In the genomic region with DNA sequence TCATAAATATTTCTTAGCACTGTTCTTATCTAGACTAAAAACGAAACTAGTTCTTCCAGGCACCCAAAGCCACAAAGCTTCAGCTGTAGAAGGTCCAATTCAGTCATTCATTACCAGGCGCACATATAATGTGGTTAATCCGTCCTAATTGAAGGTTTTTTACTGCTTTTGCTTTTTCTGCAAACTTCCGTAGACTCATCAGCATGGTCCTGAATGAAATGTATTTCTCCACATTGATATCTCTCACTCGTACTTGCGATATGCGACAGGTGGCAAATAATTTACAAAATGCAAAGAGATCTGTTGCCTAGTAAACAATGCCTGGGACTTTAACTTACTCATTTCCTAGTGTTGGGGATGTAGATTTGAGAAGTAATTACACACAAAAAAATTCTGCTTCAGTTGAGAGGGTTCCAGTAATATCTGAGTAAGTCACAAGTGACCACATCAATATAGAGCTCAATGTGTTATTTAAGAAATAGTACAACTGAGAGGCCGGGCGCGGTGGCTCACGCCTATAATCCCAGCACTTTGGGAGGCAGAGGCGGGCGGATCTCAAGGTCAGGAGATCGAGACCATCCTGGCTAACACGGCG, we compare ENCODE assay signal across 8 cellular contexts.
DNase-seq lines count a peak whose midpoint lies in the region; ATAC-seq and TF ChIP-seq lines count a peak whose summit lies in the region.

No MANE protein-coding gene starts in this region.

- no peaks in the 10 kb centered on the region for H3K27me3 ChIP-seq in Caco-2 (replicated peaks; ENCODE audit: control insufficient read depth, insufficient read depth, low read length)

- H3K27me3 Mint-ChIP-seq in stimulated activated naive CD8-positive, alpha-beta T cell treated with anti-CD3 and anti-CD28 coated beads, Interleukin-15, Interleukin-2, amounts not matched to agents 100 ng/mL and 50 ng/mL, for 24 hours = no peaks in the 10 kb centered on the region
- H3K27me3 Mint-ChIP-seq in Caco-2 (ENCODE audit: insufficient read depth, unreplicated experiment) = no peaks in the 10 kb centered on the region

- no peaks in the 10 kb centered on the region for H3K9me3 ChIP-seq in Caco-2

- POLR2A ChIA-PET in Caco-2 (lab: Charles Lee) = interaction anchor here (0.6 kb wide), 1 partner anchor 269 kb away, joined by 12 read pairs; no protein-coding TSS in a partner anchor

- no peaks in the 10 kb centered on the region for H3K36me3 ChIP-seq in Caco-2 (ENCODE audit: control insufficient read depth, insufficient read depth, low read length)

- H3K36me3 Mint-ChIP-seq in stimulated activated naive CD8-positive, alpha-beta T cell treated with anti-CD3 and anti-CD28 coated beads, Interleukin-15, Interleukin-2, amounts not matched to agents 100 ng/mL and 50 ng/mL, for 24 hours (ENCODE audit: low read depth) = no peaks in the 10 kb centered on the region
- H3K36me3 Mint-ChIP-seq in Caco-2 (ENCODE audit: insufficient read depth, unreplicated experiment) = no peaks in the 10 kb centered on the region

- no peak for TF ChIP-seq CTCF in lower leg skin (IDR thresholded peaks at IDR 0.05)
- TF ChIP-seq CTCF in Caco-2 (IDR thresholded peaks at IDR 0.05; ENCODE audit: insufficient read depth in 1 of 2, low read depth in 1 of 2, low read length in 1 of 2, severe bottlenecking in 1 of 2, unreplicated experiment in 1 of 2) = no peak

- intact Hi-C loops in lower leg skin (cut with DNase I; ENCODE audit: low total_unique reads) (no loop called here), Caco-2 (cut with micrococcal nuclease; ENCODE audit: unreplicated experiment) (no loop called here)

- BruUV-seq in Caco-2 (replicated peaks; lab: Mats Ljungman, UMichigan) = no TSS peak

- 88 to 93% methylated on average over 16 of the region's 16 CpGs for WGBS in lower leg skin, 2 donors

- H3K9me3 Mint-ChIP-seq in stimulated activated naive CD8-positive, alpha-beta T cell treated with anti-CD3 and anti-CD28 coated beads, Interleukin-15, Interleukin-2, amounts not matched to agents 100 ng/mL and 50 ng/mL, for 24 hours = no peaks in the 10 kb centered on the region
- H3K9me3 Mint-ChIP-seq in Caco-2 (ENCODE audit: unreplicated experiment) = no peaks in the 10 kb centered on the region

- ATAC-seq in GM19351 (IDR thresholded peaks at IDR 0.05; ENCODE audit: unreplicated experiment) (peak; percentile 54), HG03378 (IDR thresholded peaks at IDR 0.05; ENCODE audit: unreplicated experiment) (peak; percentile 56)

- peaks cover 4% of the 10 kb centered on the region; the same call in 1 of the 2 replicates for H3K4me1 ChIP-seq in Caco-2

- no peak for TF ChIP-seq POLR2A in lower leg skin (IDR thresholded peaks at IDR 0.05)

- CTCF ChIA-PET in Caco-2 (lab: Charles Lee) = interaction anchor here (0.7 kb wide), 1 partner anchor 130 kb away, joined by 6 read pairs; no protein-coding TSS in a partner anchor

- H3K4me1 Mint-ChIP-seq in stimulated activated naive CD8-positive, alpha-beta T cell treated with anti-CD3 and anti-CD28 coated beads, Interleukin-15, Interleukin-2, amounts not matched to agents 100 ng/mL and 50 ng/mL, for 24 hours (ENCODE audit: low read depth) = peaks cover 89% of the 10 kb centered on the region
- peaks cover 7% of the 10 kb centered on the region for H3K4me1 Mint-ChIP-seq in Caco-2 (ENCODE audit: low read depth, unreplicated experiment)

- peak; percentile 64 to 71 for DNase-seq in AML-193 (lab: John Stamatoyannopoulos, UW)
- peak; percentile 20 for DNase-seq in activated T-helper 9 cell treated with anti-CD3 and anti-CD28 coated beads, Interleukin-2, amount 50 U/mL, for 16 hours (ENCODE audit: low read depth)
- DNase-seq in GM19240 (ENCODE audit: insufficient read length, low spot score) = no peak
- no peak for DNase-seq in lower leg skin (ENCODE audit: low spot score in 2 of 2)
- no peak for DNase-seq in Caco-2

- H3K4me3 ChIP-seq in lower leg skin (ENCODE audit: low read depth, poor library complexity, severe bottlenecking) (no peak overlapping the region), Caco-2 (ENCODE audit: low read depth, low read length) (no peak overlapping the region)

- peak overlapping the region; percentile 80 for H3K4me3 Mint-ChIP-seq in stimulated activated naive CD8-positive, alpha-beta T cell treated with anti-CD3 and anti-CD28 coated beads, Interleukin-15, Interleukin-2, amounts not matched to agents 100 ng/mL and 50 ng/mL, for 24 hours
- H3K4me3 Mint-ChIP-seq in Caco-2 (ENCODE audit: unreplicated experiment) = no peak overlapping the region

- peak overlapping the region; percentile 96 for H3K27ac Mint-ChIP-seq in stimulated activated naive CD8-positive, alpha-beta T cell treated with anti-CD3 and anti-CD28 coated beads, Interleukin-15, Interleukin-2, amounts not matched to agents 100 ng/mL and 50 ng/mL, for 24 hours
- H3K27ac Mint-ChIP-seq in Caco-2 (ENCODE audit: unreplicated experiment) = no peak overlapping the region

Comparison
In these comparisons a context has a peak if more than half of its experiments do, and no peak if none do; other contexts are left out.
1. DNase-seq: peak in AML-193 (2 of 2) and activated T-helper 9 cell treated with anti-CD3 and anti-CD28 coated beads, Interleukin-2, amount 50 U/mL, for 16 hours (single experiment); none in GM19240 (single experiment), lower leg skin (0 of 2) and Caco-2 (0 of 2).